Comparison of ENCODE assay signal across 12 cellular contexts in the genomic region with DNA sequence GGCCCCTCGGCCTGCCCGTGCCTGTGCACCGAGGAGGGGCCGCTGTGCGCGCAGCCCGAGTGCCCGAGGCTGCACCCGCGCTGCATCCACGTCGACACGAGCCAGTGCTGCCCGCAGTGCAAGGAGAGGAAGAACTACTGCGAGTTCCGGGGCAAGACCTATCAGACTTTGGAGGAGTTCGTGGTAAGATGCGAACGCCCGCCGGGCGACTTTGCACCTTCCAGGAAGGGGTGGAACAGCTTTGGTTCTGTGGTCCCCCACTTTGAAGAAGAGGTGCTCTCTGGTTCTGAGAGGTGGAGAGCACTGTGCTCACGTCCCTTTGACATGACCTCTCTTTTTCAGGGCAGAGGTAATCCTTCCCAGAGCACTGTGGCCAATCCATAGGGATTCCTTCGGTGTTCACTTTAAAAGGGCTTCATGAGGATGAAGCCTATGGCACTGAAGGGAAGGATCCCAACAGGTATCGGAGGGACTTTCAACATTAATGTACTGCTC. TPM values are rescaled to one million over a fixed set of nuclear protein-coding genes. Genes with fewer than 3 reads are reported as not detected.
DNase-seq lines count a peak whose midpoint lies in the region; ATAC-seq and TF ChIP-seq lines count a peak whose summit lies in the region.
"Had no signal": no experiment of that assay in that cellular context is flagged by ENCODE, and none has a peak within 500 bp of the region (broad histone marks: within the 10 kb centered on the region; RNA-seq: fewer than 3 reads in every experiment).

No MANE protein-coding gene starts in this region.

- WGBS in neuronal stem cell (ENCODE audit: extremely low coverage in 2 of 2, insufficient read length in 2 of 2, insufficient replicate concordance in 1 of 2), 2 donors: no CpG with 5 or more reads among the region's 25 CpGs

- H2AK5ac ChIP-seq in neuronal stem cell (ENCODE audit: low read depth, low read length): no peak overlapping the region

- no peaks in the 10 kb centered on the region for H3K36me3 ChIP-seq in left ventricle myocardium inferior
- no peaks in the 10 kb centered on the region for H3K36me3 ChIP-seq in neuronal stem cell (replicated peaks in 1 of 2; ENCODE audit: control insufficient read depth in 2 of 2, insufficient read depth in 2 of 2, low read length in 2 of 2)
- no peaks in the 10 kb centered on the region for H3K36me3 ChIP-seq in vagina

- TF ChIP-seq CTCF in left ventricle myocardium inferior (IDR thresholded peaks at IDR 0.05; ENCODE audit: borderline replicate concordance) (no peak), vagina (IDR thresholded peaks at IDR 0.05) (no peak)

- H4K8ac ChIP-seq in neuronal stem cell (ENCODE audit: low read depth, low read length): no peak overlapping the region

- H3K23ac ChIP-seq in neuronal stem cell (ENCODE audit: low read depth, low read length, poor library complexity): peak overlapping the region; percentile 51

- TF ChIP-seq POLR2A in vagina (IDR thresholded peaks at IDR 0.05): no peak

- DNase-seq in Right ventricle myocardium superior (peak; percentile 48), Right ventricle myocardium inferior (ENCODE audit: missing footprints) (no peak), left ventricle myocardium inferior (no peak), neuronal stem cell (ENCODE audit: low spot score) (no peak), vagina (ENCODE audit: extremely low spot score in 2 of 2) (no peak), GDM1 (lab: John Stamatoyannopoulos, UW) (no peak)
- DNase-seq: effector memory CD4-positive, alpha-beta T cell; RPMI8226 had no signal

- H2BK5ac ChIP-seq in neuronal stem cell (ENCODE audit: low read length): no peak overlapping the region

- H3K4ac ChIP-seq in neuronal stem cell (ENCODE audit: low read length): no peak overlapping the region

- H3K27ac ChIP-seq in left ventricle myocardium inferior (replicated peaks): peak overlapping the region; percentile 93
- no peak overlapping the region for H3K27ac ChIP-seq in neuronal stem cell (replicated peaks; ENCODE audit: low read length)
- peak overlapping the region; percentile 39 for H3K27ac ChIP-seq in vagina

- ATAC-seq in Right ventricle myocardium superior (ENCODE audit: poor library complexity): peak; percentile 23
- ATAC-seq in Right ventricle myocardium inferior: no peak
- no peak for ATAC-seq in HG02852 (IDR thresholded peaks at IDR 0.05; ENCODE audit: unreplicated experiment)
- no peak for ATAC-seq in GM19455 (IDR thresholded peaks at IDR 0.05; ENCODE audit: unreplicated experiment)

- H3K9ac ChIP-seq in neuronal stem cell (ENCODE audit: low read depth, low read length, poor library complexity): peak overlapping the region; percentile 70

- H3K4me1 ChIP-seq in left ventricle myocardium inferior (peaks cover 79% of the 10 kb centered on the region), neuronal stem cell (ENCODE audit: control insufficient read depth in 2 of 2, insufficient read depth in 1 of 2, low read depth in 1 of 2, low read length in 2 of 2) (peaks cover 0 to 4% of the 10 kb centered on the region in 2 donors), vagina (peaks cover 30% of the 10 kb centered on the region)

- peak overlapping the region; percentile 100 for H3K4me2 ChIP-seq in neuronal stem cell (ENCODE audit: insufficient read depth, low read length, poor library complexity, severe bottlenecking)

- H4K91ac ChIP-seq in neuronal stem cell (ENCODE audit: low read depth, low read length, poor library complexity): no peak overlapping the region

- no peak overlapping the region for H3K14ac ChIP-seq in neuronal stem cell (ENCODE audit: low read length)

- intact Hi-C loops in Right ventricle myocardium superior (cut with DNase I) (loop anchor here (10.0 kb wide), 1 partner anchor 151 kb away; no protein-coding TSS in a partner anchor), Right ventricle myocardium inferior (cut with DNase I) (loop anchor here (5.0 kb wide), 1 partner anchor 294 kb away; no protein-coding TSS in a partner anchor), left ventricle myocardium inferior (cut with micrococcal nuclease) (no loop called here), vagina (cut with DNase I) (no loop called here)

- H3K4me3 ChIP-seq in left ventricle myocardium inferior (peak overlapping the region; percentile 76), neuronal stem cell (ENCODE audit: low read length in 2 of 2) (peak overlapping the region in 1 of 2 donors; percentile 82), vagina (peak overlapping the region; percentile 47 to 52)

- H2BK15ac ChIP-seq in neuronal stem cell (ENCODE audit: low read length): peak overlapping the region; percentile 37

- no peaks in the 10 kb centered on the region for H3K79me1 ChIP-seq in neuronal stem cell (ENCODE audit: low read depth, low read length)

- no peak overlapping the region for H2BK12ac ChIP-seq in neuronal stem cell (ENCODE audit: low read length)

- H3K9me3 ChIP-seq in left ventricle myocardium inferior (replicated peaks) (no peaks in the 10 kb centered on the region), neuronal stem cell (replicated peaks in 1 of 2; ENCODE audit: control insufficient read depth in 2 of 2, insufficient read depth in 1 of 2, low read depth in 1 of 2, low read length in 2 of 2) (no peaks in the 10 kb centered on the region), vagina (no peaks in the 10 kb centered on the region)

- no peak overlapping the region for H2BK120ac ChIP-seq in neuronal stem cell (ENCODE audit: low read depth, low read length)

- H3K27me3 ChIP-seq in left ventricle myocardium inferior (ENCODE audit: low read depth) (peaks cover 56% of the 10 kb centered on the region), neuronal stem cell (ENCODE audit: control insufficient read depth in 3 of 3, insufficient read depth in 3 of 3, low read depth in 1 of 3, low read length in 3 of 3) (peaks cover 7 to 79% (median 24%) of the 10 kb centered on the region in 3 experiments), vagina (no peaks in the 10 kb centered on the region)

- H2AFZ ChIP-seq in neuronal stem cell (ENCODE audit: low read length): peak overlapping the region; percentile 85

- peak overlapping the region; percentile 90 for H3K18ac ChIP-seq in neuronal stem cell (ENCODE audit: low read length)

RNA-seq across cellular contexts. Expression of a gene that starts 2.6 kb away (rescaled TPM):
- total RNA-seq in Right ventricle myocardium superior (7.7 TPM), Right ventricle myocardium inferior (8.0 TPM), left ventricle myocardium inferior (7.9 TPM), vagina (under 0.01 TPM)
- 0.32 TPM for polyA plus RNA-seq in neuronal stem cell (2013, experiment 1 of 2)
- 0.33 TPM for polyA plus RNA-seq in neuronal stem cell (2013, experiment 2 of 2)
- total RNA-seq: Daoy, NCI-H460 had no signal

Comparison
In these comparisons a context has a peak if more than half of its experiments do, and no peak if none do; other contexts are left out.
1. intact Hi-C loops: an anchor here in Right ventricle myocardium superior (10.0 kb wide) and Right ventricle myocardium inferior (5.0 kb wide); none called in left ventricle myocardium inferior and vagina.